Comparison of ENCODE assay signal across 13 cellular contexts in genomic region chr22:18577090-18577818, GRCh38. TPM values are rescaled to one million over a fixed set of nuclear protein-coding genes. Genes with fewer than 3 reads are reported as not detected.
DNase-seq lines count a peak whose midpoint lies in the region; ATAC-seq and TF ChIP-seq lines count a peak whose summit lies in the region.
"Not testable (repeated sequence)": the region's sequence is repeated elsewhere in the genome, so short reads cannot be mapped to it uniquely, and the experiment has no call there.
"Had no signal": no experiment of that assay in that cellular context is flagged by ENCODE, and none has a peak within 500 bp of the region (broad histone marks: within the 10 kb centered on the region; RNA-seq: fewer than 3 reads in every experiment).

No MANE protein-coding gene starts in this region.

- intact Hi-C loops in CD4-positive, alpha-beta T cell (cut with DNase I, micrococcal nuclease); activated B cell treated with CpG ODN at 0.5 μM for 24 hours (cut with micrococcal nuclease); dendritic cell treated with granulocyte-macrophage colony-stimulating factor and Interleukin-4, amounts not matched to agents 40 ng/mL and 50 ng/mL, for 4 days (cut with micrococcal nuclease); natural killer cell (cut with micrococcal nuclease): not testable (repeated sequence)

- POLR2A ChIA-PET in CD4-positive, alpha-beta T cell (lab: Charles Lee); activated B cell treated with CpG ODN at 0.5 μM for 24 hours (lab: Charles Lee): not testable (repeated sequence)

- H3K36me3 Mint-ChIP-seq in CD4-positive, alpha-beta T cell (ENCODE audit: low read depth); activated B cell treated with CpG ODN at 0.5 μM for 24 hours (ENCODE audit: low read depth); dendritic cell treated with granulocyte-macrophage colony-stimulating factor and Interleukin-4, amounts not matched to agents 40 ng/mL and 50 ng/mL, for 4 days (ENCODE audit: low read depth); natural killer cell: not testable (repeated sequence)

- not testable (repeated sequence) for TF ChIP-seq CTCF in CD4-positive, alpha-beta T cell (IDR thresholded peaks at IDR 0.05); activated B cell treated with CpG ODN at 0.5 μM for 24 hours (IDR thresholded peaks at IDR 0.05); natural killer cell (IDR thresholded peaks at IDR 0.05)

- H3K4me1 Mint-ChIP-seq in CD4-positive, alpha-beta T cell (ENCODE audit: low read depth); activated B cell treated with CpG ODN at 0.5 μM for 24 hours; dendritic cell treated with granulocyte-macrophage colony-stimulating factor and Interleukin-4, amounts not matched to agents 40 ng/mL and 50 ng/mL, for 4 days (ENCODE audit: low read depth); natural killer cell: not testable (repeated sequence)

- not testable (repeated sequence) for H3K9me3 ChIP-seq in CD4-positive, alpha-beta T cell (ENCODE audit: control insufficient read depth, low read length)

- ATAC-seq in CD4-positive, alpha-beta T cell (ENCODE audit: poor library complexity): peak; percentile 18
- peak; percentile 25 for ATAC-seq in GM19395 (IDR thresholded peaks at IDR 0.05; ENCODE audit: unreplicated experiment)
- ATAC-seq in GM21786 (IDR thresholded peaks at IDR 0.05; ENCODE audit: unreplicated experiment): peak; percentile 24
- ATAC-seq in HG02970 (IDR thresholded peaks at IDR 0.05; ENCODE audit: low FRiP score, unreplicated experiment): peak; percentile 37
- ATAC-seq in HG03442 (IDR thresholded peaks at IDR 0.05; ENCODE audit: unreplicated experiment): peak; percentile 27
- peak; percentile 25 for ATAC-seq in activated B cell treated with CpG ODN at 0.5 μM for 24 hours (ENCODE audit: low read depth)
- ATAC-seq in natural killer cell: peak; percentile 19 to 46 (median 31)

- not testable (repeated sequence) for H3K4me3 Mint-ChIP-seq in CD4-positive, alpha-beta T cell; activated B cell treated with CpG ODN at 0.5 μM for 24 hours; natural killer cell
- H3K4me3 Mint-ChIP-seq in dendritic cell treated with granulocyte-macrophage colony-stimulating factor and Interleukin-4, amounts not matched to agents 40 ng/mL and 50 ng/mL, for 4 days: peak overlapping the region; percentile 53

- CTCF ChIA-PET in CD4-positive, alpha-beta T cell (lab: Charles Lee); activated B cell treated with CpG ODN at 0.5 μM for 24 hours (lab: Charles Lee): not testable (repeated sequence)

- H3K27me3 Mint-ChIP-seq in CD4-positive, alpha-beta T cell; activated B cell treated with CpG ODN at 0.5 μM for 24 hours; dendritic cell treated with granulocyte-macrophage colony-stimulating factor and Interleukin-4, amounts not matched to agents 40 ng/mL and 50 ng/mL, for 4 days; natural killer cell (ENCODE audit: low read depth in 2 of 2): not testable (repeated sequence)

- not testable (repeated sequence) for H3K27ac ChIP-seq in CD4-positive, alpha-beta T cell (ENCODE audit: low read depth, low read length)

- not testable (repeated sequence) for H3K9me3 Mint-ChIP-seq in CD4-positive, alpha-beta T cell; activated B cell treated with CpG ODN at 0.5 μM for 24 hours; dendritic cell treated with granulocyte-macrophage colony-stimulating factor and Interleukin-4, amounts not matched to agents 40 ng/mL and 50 ng/mL, for 4 days; natural killer cell

- not testable (repeated sequence) for H3K27me3 ChIP-seq in CD4-positive, alpha-beta T cell (ENCODE audit: control insufficient read depth, insufficient read depth, low read length)

- DNase-seq in CD4-positive, alpha-beta T cell; activated B cell treated with CpG ODN at 0.5 μM for 24 hours; natural killer cell: not testable (repeated sequence)

- H3K27ac Mint-ChIP-seq in CD4-positive, alpha-beta T cell; activated B cell treated with CpG ODN at 0.5 μM for 24 hours; dendritic cell treated with granulocyte-macrophage colony-stimulating factor and Interleukin-4, amounts not matched to agents 40 ng/mL and 50 ng/mL, for 4 days; natural killer cell: not testable (repeated sequence)

RNA-seq across cellular contexts. Expression of gene RIMBP3, which starts 34.5 kb away (rescaled TPM):
- total RNA-seq in CD4-positive, alpha-beta T cell: under 1 TPM; 0.36 to 0.39 TPM
- total RNA-seq in activated B cell treated with CpG ODN at 0.5 μM for 24 hours (0.56 and 0.75 TPM in 2 replicates), natural killer cell (1 to 10 TPM in 1 of 3 donors, under 1 TPM in 2; 0.30 to 1.1 (median 0.42) TPM)

RNA-seq across cellular contexts. Expression of gene TMEM191B, which starts 49.7 kb away (rescaled TPM):
- 10 to 100 TPM; 10.1 to 12.7 TPM for total RNA-seq in CD4-positive, alpha-beta T cell
- total RNA-seq in activated B cell treated with CpG ODN at 0.5 μM for 24 hours (2.5 and 3.0 TPM in 2 replicates), natural killer cell (1 to 10 TPM; 1.6 to 8.5 (median 6.5) TPM)
- total RNA-seq: ascending aorta had no signal

RNA-seq across cellular contexts. Expression of gene GGTLC3, which starts 59.3 kb away (rescaled TPM):
- total RNA-seq in CD4-positive, alpha-beta T cell: under 1 TPM; 0.36 to 0.58 TPM
- total RNA-seq in activated B cell treated with CpG ODN at 0.5 μM for 24 hours: not detected in 2 replicates
- total RNA-seq in natural killer cell: not detected
- total RNA-seq: ascending aorta, cerebellum, liver, osteocyte, tibial nerve had no signal
